In the genomic region with DNA sequence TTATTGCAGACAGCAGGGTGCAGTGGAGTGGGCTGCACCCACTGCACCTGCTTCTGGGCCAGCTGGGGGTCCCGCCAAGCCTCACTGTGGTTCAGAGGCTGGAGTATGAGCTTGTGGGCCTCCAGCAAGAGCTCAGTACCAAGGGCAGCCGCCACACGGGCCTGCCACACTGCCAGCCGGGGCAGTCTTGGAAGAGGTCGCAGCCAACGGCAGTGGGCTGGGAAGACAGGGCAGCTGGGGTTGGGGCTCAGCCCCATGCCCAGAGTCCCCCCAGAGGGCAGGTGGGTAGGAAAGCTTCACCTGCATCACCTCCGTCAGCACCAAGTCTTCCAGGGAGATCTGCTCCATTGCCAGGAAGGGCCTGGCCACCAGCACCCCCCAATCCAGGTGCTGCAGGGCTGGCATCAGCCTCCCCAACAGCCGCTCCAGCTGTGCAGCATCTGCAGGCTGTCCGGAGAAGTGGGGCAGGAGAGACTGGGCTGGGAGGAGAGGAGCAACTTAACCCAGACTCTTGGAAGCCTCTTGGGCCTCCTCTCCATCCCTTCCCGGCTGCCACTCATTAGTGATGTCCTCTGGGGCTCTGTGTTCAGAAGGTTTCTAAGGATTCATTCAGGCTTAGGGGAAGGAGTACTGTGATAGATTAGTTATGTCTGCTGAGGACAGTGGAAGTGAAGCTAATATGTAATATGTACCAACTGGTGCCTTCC, we compare ENCODE assay signal across 28 cellular contexts. TPM values are rescaled to one million over a fixed set of nuclear protein-coding genes. Genes with fewer than 3 reads are reported as not detected.
"Had no signal": no experiment of that assay in that cellular context is flagged by ENCODE, and none has a peak within 500 bp of the region (broad histone marks: within the 10 kb centered on the region; RNA-seq: fewer than 3 reads in every experiment).

No MANE protein-coding gene starts in this region.

- H3K27me3 ChIP-seq: body of pancreas, colonic mucosa, esophagus squamous epithelium, vagina had no signal

- H3K9me3 Mint-ChIP-seq: activated naive CD8-positive, alpha-beta T cell treated with anti-CD3 and anti-CD28 coated beads for 36 hours; stimulated activated naive B cell treated with anti-CD40 and anti-IgM and Interleukin-4, amounts not matched to agents 10 μg/mL and 1 μg/mL and 100 μg/mL, for 72 hours had no signal

- H3K27ac ChIP-seq: body of pancreas, colonic mucosa, esophagus squamous epithelium, tibial nerve, vagina had no signal

- H3K36me3 Mint-ChIP-seq: activated naive CD8-positive, alpha-beta T cell treated with anti-CD3 and anti-CD28 coated beads for 36 hours; WTC11 had no signal

- H3K4me3 ChIP-seq: body of pancreas, colonic mucosa, esophagus squamous epithelium, mucosa of descending colon, tibial nerve, vagina had no signal

- H3K4me1 ChIP-seq: body of pancreas, colonic mucosa, vagina had no signal

- H3K36me3 ChIP-seq: colonic mucosa, esophagus squamous epithelium, tibial nerve, vagina had no signal

- DNase-seq: activated CD4-positive, alpha-beta T cell treated with anti-CD3 and anti-CD28 coated beads for 48 hours; activated CD8-positive, alpha-beta memory T cell treated with anti-CD3 and anti-CD28 coated beads, Interleukin-2, amount 50 U/mL, for 4 hours; activated CD8-positive, alpha-beta T cell treated with anti-CD3 and anti-CD28 coated beads, Interleukin-2, amount 10 ng/mL, durations not matched to agents 7 days and 5 days; activated gamma-delta T cell; activated naive CD8-positive, alpha-beta T cell treated with anti-CD3 and anti-CD28 coated beads for 36 hours; activated T-cell treated with anti-CD3 and anti-CD28 coated beads, Interleukin-2, amount 50 U/mL, for 48 hours; amygdala; body of pancreas; caudate nucleus; colonic mucosa; esophagus squamous epithelium; hippocampal formation; mucosa of descending colon; naive thymus-derived CD4-positive, alpha-beta T cell; stimulated activated CD4-positive, alpha-beta T cell treated with anti-CD3 and anti-CD28 coated beads, Interleukin-15, amount 100 ng/mL, for 24 hours; stimulated activated CD4-positive, alpha-beta T cell treated with anti-CD3 and anti-CD28 coated beads, Interleukin-4, amount 100 ng/mL, for 1 hour; stimulated activated naive B cell treated with anti-CD40 and anti-IgM and Interleukin-4, amounts not matched to agents 10 μg/mL and 1 μg/mL and 100 μg/mL, for 72 hours had no signal

- H3K9me3 ChIP-seq: body of pancreas, colonic mucosa, esophagus squamous epithelium, mucosa of descending colon, tibial nerve, vagina had no signal

- H3K27ac Mint-ChIP-seq: activated naive CD8-positive, alpha-beta T cell treated with anti-CD3 and anti-CD28 coated beads for 36 hours; stimulated activated naive B cell treated with anti-CD40 and anti-IgM and Interleukin-4, amounts not matched to agents 10 μg/mL and 1 μg/mL and 100 μg/mL, for 72 hours; WTC11 had no signal

- H3K27me3 Mint-ChIP-seq: activated naive CD8-positive, alpha-beta T cell treated with anti-CD3 and anti-CD28 coated beads for 36 hours had no signal

- H3K4me3 Mint-ChIP-seq: activated CD8-positive, alpha-beta T cell treated with anti-CD3 and anti-CD28 coated beads, Interleukin-2, amount 10 ng/mL, durations not matched to agents 7 days and 5 days; activated naive CD8-positive, alpha-beta T cell treated with anti-CD3 and anti-CD28 coated beads for 36 hours; naive thymus-derived CD4-positive, alpha-beta T cell; stimulated activated naive B cell treated with anti-CD40 and anti-IgM and Interleukin-4, amounts not matched to agents 10 μg/mL and 1 μg/mL and 100 μg/mL, for 72 hours; WTC11 had no signal

- ATAC-seq: activated CD8-positive, alpha-beta T cell treated with anti-CD3 and anti-CD28 coated beads, Interleukin-2, amount 10 ng/mL, durations not matched to agents 7 days and 5 days; body of pancreas; left lobe of liver; mucosa of descending colon; naive thymus-derived CD4-positive, alpha-beta T cell; stimulated activated naive B cell treated with anti-CD40 and anti-IgM and Interleukin-4, amounts not matched to agents 10 μg/mL and 1 μg/mL and 100 μg/mL, for 72 hours had no signal

RNA-seq across cellular contexts. Expression of a gene that starts 1.1 kb away (rescaled TPM):
- total RNA-seq: activated CD8-positive, alpha-beta T cell treated with anti-CD3 and anti-CD28 coated beads, Interleukin-2, amount 10 ng/mL, durations not matched to agents 7 days and 5 days; activated naive CD8-positive, alpha-beta T cell treated with anti-CD3 and anti-CD28 coated beads for 36 hours; body of pancreas; colonic mucosa; endothelial cell of umbilical vein; esophagus squamous epithelium; fibroblast of villous mesenchyme; glomerular endothelial cell; left lobe of liver; mucosa of descending colon; naive thymus-derived CD4-positive, alpha-beta T cell; posterior vena cava; skeletal muscle tissue; subcutaneous adipose tissue; T-helper 2 cell treated with Interferon-gamma antibody and Interleukin-4, amounts not matched to agents 100 ng/mL and 5 ng/mL, for 36 hours; tibial nerve; vagina; WTC11 had no signal

RNA-seq across cellular contexts. Expression of a gene that starts 26.4 kb away (rescaled TPM):
- total RNA-seq: activated CD8-positive, alpha-beta T cell treated with anti-CD3 and anti-CD28 coated beads, Interleukin-2, amount 10 ng/mL, durations not matched to agents 7 days and 5 days; activated naive CD8-positive, alpha-beta T cell treated with anti-CD3 and anti-CD28 coated beads for 36 hours; body of pancreas; colonic mucosa; endothelial cell of umbilical vein; esophagus squamous epithelium; fibroblast of villous mesenchyme; left lobe of liver; mucosa of descending colon; naive thymus-derived CD4-positive, alpha-beta T cell; skeletal muscle tissue; subcutaneous adipose tissue; vagina had no signal

RNA-seq across cellular contexts. Expression of a gene that starts 39.7 kb away (rescaled TPM):
- total RNA-seq: activated CD8-positive, alpha-beta T cell treated with anti-CD3 and anti-CD28 coated beads, Interleukin-2, amount 10 ng/mL, durations not matched to agents 7 days and 5 days; activated naive CD8-positive, alpha-beta T cell treated with anti-CD3 and anti-CD28 coated beads for 36 hours; left lobe of liver; vagina had no signal
